ENCODE assay signal across 11 cellular contexts in the genomic region with DNA sequence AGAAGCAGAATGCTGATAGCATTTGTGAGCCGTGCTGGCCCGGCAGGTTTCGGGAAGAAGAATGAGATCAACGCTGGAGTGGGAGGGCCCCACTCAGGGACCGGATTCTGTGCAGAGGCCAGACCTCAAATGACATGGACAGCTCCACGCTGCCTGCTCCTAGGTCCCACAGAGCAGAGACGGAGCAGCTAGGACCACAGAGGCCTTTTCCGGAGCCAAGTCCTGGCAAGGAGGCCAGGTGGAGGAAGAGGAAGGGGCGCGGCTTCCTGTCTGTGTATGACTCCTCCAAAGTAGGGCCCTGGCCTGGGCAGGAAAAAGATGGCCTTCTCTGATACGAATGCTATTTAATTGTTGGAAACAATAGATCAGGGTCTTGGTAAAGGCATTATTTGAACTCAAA.
DNase-seq lines count a peak whose midpoint lies in the region; ATAC-seq and TF ChIP-seq lines count a peak whose summit lies in the region.
"Had no signal": no experiment of that assay in that cellular context is flagged by ENCODE, and none has a peak within 500 bp of the region (broad histone marks: within the 10 kb centered on the region; RNA-seq: fewer than 3 reads in every experiment).

No MANE protein-coding gene starts in this region.

- H4K20me1 ChIP-seq in BLaER1 = no peaks in the 10 kb centered on the region

- H2BK120ac ChIP-seq in trophoblast cell (ENCODE audit: insufficient read depth, low read length, poor library complexity) = no peak overlapping the region

- H3K4ac ChIP-seq in trophoblast cell (ENCODE audit: low read depth, low read length) = no peak overlapping the region

- ATAC-seq in right cardiac atrium = peak; percentile 95 to 97

- H3K36me3 ChIP-seq in BLaER1 (no peaks in the 10 kb centered on the region), trophoblast cell (ENCODE audit: control insufficient read depth in 1 of 2, insufficient read depth in 2 of 2, low read length in 2 of 2) (no peaks in the 10 kb centered on the region)

- no peak overlapping the region for H3K14ac ChIP-seq in trophoblast cell (ENCODE audit: low read length)

- no peak overlapping the region for H3K18ac ChIP-seq in trophoblast cell (ENCODE audit: low read length)

- H4K12ac ChIP-seq in trophoblast cell (ENCODE audit: low read depth, low read length) = no peak overlapping the region

- H4K91ac ChIP-seq in trophoblast cell (ENCODE audit: low read depth, low read length) = no peak overlapping the region

- no peak overlapping the region for H2BK5ac ChIP-seq in trophoblast cell (ENCODE audit: low read depth, low read length, poor library complexity)

- no peak overlapping the region for H2AFZ ChIP-seq in trophoblast cell (ENCODE audit: insufficient read depth, low read length, poor library complexity)

- H3K27me3 ChIP-seq in BLaER1 = no peaks in the 10 kb centered on the region
- H3K27me3 ChIP-seq in right cardiac atrium (ENCODE audit: control insufficient read depth, insufficient read depth) = no peaks in the 10 kb centered on the region
- H3K27me3 ChIP-seq in trophoblast cell (ENCODE audit: insufficient read depth, low read length) = no peaks in the 10 kb centered on the region

- H3K23ac ChIP-seq in trophoblast cell (ENCODE audit: low read length) = no peak overlapping the region

- no peaks in the 10 kb centered on the region for H3K79me1 ChIP-seq in trophoblast cell (ENCODE audit: low read length)

- H3K79me2 ChIP-seq in trophoblast cell (ENCODE audit: control insufficient read depth, insufficient read depth, low read length, poor library complexity) = no peaks in the 10 kb centered on the region

- H3K4me3 ChIP-seq in BLaER1 = no peak overlapping the region
- no peak overlapping the region for H3K4me3 ChIP-seq in cardiac fibroblast (replicated peaks in 1 of 2; ENCODE audit: low read depth in 2 of 2, low read length in 2 of 2)
- no peak overlapping the region for H3K4me3 ChIP-seq in right cardiac atrium (ENCODE audit: low read length)
- H3K4me3 ChIP-seq in trophoblast cell (ENCODE audit: low read depth, low read length) = no peak overlapping the region

- H2AK5ac ChIP-seq in trophoblast cell (ENCODE audit: low read length) = no peak overlapping the region

- intact Hi-C loops in right cardiac atrium (cut with DNase I) (loop anchor here in 2 of 4 donors (5.0 to 10.0 kb wide), 2 partner anchors 191 to 194 kb away; partner anchors contain the start of gene PTPRM (in 1 of the 2)), posterior vena cava (cut with DNase I) (no loop called here)

- H3K9ac ChIP-seq in BLaER1 (no peak overlapping the region), trophoblast cell (ENCODE audit: low read length) (no peak overlapping the region)

- no peak overlapping the region for H4K8ac ChIP-seq in trophoblast cell (ENCODE audit: low read depth, low read length)

- WGBS in right cardiac atrium = 26% methylated on average over 11 of the region's 11 CpGs
- WGBS in trophoblast cell (ENCODE audit: extremely low coverage, insufficient coverage, insufficient read length) = no CpG with 5 or more reads among the region's 11 CpGs

- DNase-seq in cardiac fibroblast (ENCODE audit: low read depth in 2 of 2) = peak; percentile 18 to 41
- DNase-seq in right cardiac atrium = peak; percentile 87 to 91 (median 89)
- DNase-seq in posterior vena cava (ENCODE audit: low spot score) = peak; percentile 83
- DNase-seq in medulla oblongata (ENCODE audit: extremely low spot score) = no peak
- DNase-seq in activated CD8-positive, alpha-beta memory T cell treated with anti-CD3 and anti-CD28 coated beads for 24 hours = no peak
- DNase-seq in activated CD4-positive, alpha-beta T cell treated with anti-CD3 and anti-CD28 coated beads, Interleukin-2, amount 50 U/mL, for 1 hour = no peak
- DNase-seq in trophoblast cell = no peak
- DNase-seq: NCI-H1048, NCI-H226 had no signal

- H3K4me1 ChIP-seq in BLaER1 (peaks cover 14% of the 10 kb centered on the region), right cardiac atrium (ENCODE audit: control insufficient read depth, insufficient read depth, low read length) (peaks cover 4% of the 10 kb centered on the region), trophoblast cell (ENCODE audit: control insufficient read depth in 1 of 2, insufficient read depth in 2 of 2, low read length in 2 of 2) (no peaks in the 10 kb centered on the region)

- H3K9me3 ChIP-seq in BLaER1 = peaks cover 15% of the 10 kb centered on the region; the same call in 1 of the 2 replicates
- no peaks in the 10 kb centered on the region for H3K9me3 ChIP-seq in right cardiac atrium (ENCODE audit: control insufficient read depth, low read length)
- H3K9me3 ChIP-seq in trophoblast cell (ENCODE audit: insufficient read depth, low read depth, low read length) = no peaks in the 10 kb centered on the region

- no peak overlapping the region for H3K27ac ChIP-seq in BLaER1
- no peak overlapping the region for H3K27ac ChIP-seq in right cardiac atrium (ENCODE audit: low read length)
- no peak overlapping the region for H3K27ac ChIP-seq in trophoblast cell (ENCODE audit: low read depth, low read length)
- H3K27ac ChIP-seq: epithelial cell of prostate had no signal

- H2BK12ac ChIP-seq in trophoblast cell (ENCODE audit: low read length) = no peak overlapping the region

- H3K4me2 ChIP-seq in BLaER1 (peak overlapping the region; percentile 39), trophoblast cell (ENCODE audit: low read length) (no peak overlapping the region)

- no peak for TF ChIP-seq CTCF in cardiac fibroblast (IDR thresholded peaks at IDR 0.05; ENCODE audit: low read depth, low read length)

Comparison
In these comparisons a context has a peak if more than half of its experiments do, and no peak if none do; other contexts are left out.
1. DNase-seq: peak in cardiac fibroblast (2 of 2), right cardiac atrium (3 of 3) and posterior vena cava (single experiment); none in medulla oblongata (single experiment), activated CD8-positive, alpha-beta memory T cell treated with anti-CD3 and anti-CD28 coated beads for 24 hours (single experiment), activated CD4-positive, alpha-beta T cell treated with anti-CD3 and anti-CD28 coated beads, Interleukin-2, amount 50 U/mL, for 1 hour (single experiment) and trophoblast cell (0 of 2).